ENCODE assay signal across 1 cellular context in the genomic region with DNA sequence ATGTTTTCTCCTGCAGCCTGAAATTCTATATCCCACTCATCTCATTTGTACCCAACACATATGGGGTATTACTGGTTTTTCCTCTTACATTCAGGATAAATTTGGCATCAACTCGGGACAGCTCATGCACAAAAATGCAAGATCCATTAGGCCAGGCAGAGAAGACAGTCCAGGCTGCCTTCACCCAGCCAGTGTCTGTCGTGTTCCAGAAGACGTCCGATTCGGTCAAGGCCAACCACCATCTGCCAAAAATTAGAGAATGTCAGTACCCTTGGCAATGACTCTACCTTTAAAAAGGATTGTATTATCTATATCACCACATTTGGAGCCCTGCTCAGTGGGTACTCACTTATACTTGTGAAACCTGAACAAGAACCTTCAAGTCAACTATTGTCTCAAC.
TF ChIP-seq lines count a peak whose summit lies in the region.

No MANE protein-coding gene starts in this region.

TF ChIP-seq in HepG2, 621 proteins besides CTCF, POLR2A, EP300 and RAD21 (continued from another document):
- TF ChIP-seq, protein P1, sequence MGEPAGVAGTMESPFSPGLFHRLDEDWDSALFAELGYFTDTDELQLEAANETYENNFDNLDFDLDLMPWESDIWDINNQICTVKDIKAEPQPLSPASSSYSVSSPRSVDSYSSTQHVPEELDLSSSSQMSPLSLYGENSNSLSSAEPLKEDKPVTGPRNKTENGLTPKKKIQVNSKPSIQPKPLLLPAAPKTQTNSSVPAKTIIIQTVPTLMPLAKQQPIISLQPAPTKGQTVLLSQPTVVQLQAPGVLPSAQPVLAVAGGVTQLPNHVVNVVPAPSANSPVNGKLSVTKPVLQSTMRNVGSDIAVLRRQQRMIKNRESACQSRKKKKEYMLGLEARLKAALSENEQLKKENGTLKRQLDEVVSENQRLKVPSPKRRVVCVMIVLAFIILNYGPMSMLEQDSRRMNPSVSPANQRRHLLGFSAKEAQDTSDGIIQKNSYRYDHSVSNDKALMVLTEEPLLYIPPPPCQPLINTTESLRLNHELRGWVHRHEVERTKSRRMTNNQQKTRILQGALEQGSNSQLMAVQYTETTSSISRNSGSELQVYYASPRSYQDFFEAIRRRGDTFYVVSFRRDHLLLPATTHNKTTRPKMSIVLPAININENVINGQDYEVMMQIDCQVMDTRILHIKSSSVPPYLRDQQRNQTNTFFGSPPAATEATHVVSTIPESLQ (CRISPR knock-in tag; conservative IDR thresholded peaks at IDR 0.05), result 0 out of 2 replicates have a peak, but pooled peaks have one; percentile 9
- peak; percentile 10; the same call in 1 of the 2 replicates for TF ChIP-seq ZNF678 (CRISPR knock-in tag; IDR thresholded peaks at IDR 0.05)
